ENCODE assay signal across 8 cellular contexts in the genomic region with DNA sequence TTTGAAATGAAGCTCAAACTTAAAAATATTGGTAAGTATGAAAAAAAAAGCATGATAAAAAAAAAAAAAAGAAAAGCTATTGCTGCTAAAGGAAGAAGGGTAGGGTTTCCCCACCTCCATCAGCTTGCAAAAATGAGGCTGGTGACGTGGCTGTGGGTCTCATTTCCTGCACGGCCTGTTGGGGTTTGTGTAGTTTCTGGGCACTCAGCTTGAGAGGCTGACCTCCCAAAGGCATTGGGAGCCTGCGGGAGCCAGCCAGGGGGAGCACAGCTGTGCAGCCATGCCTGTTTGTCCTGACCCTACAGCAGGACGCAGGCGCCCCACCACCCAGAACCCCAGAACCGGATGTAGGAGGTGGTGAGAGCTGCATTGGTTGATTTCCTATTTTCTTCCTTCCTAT. TPM values are rescaled to one million over a fixed set of nuclear protein-coding genes. Genes with fewer than 3 reads are reported as not detected.
DNase-seq lines count a peak whose midpoint lies in the region; ATAC-seq lines count a peak whose summit lies in the region.

No MANE protein-coding gene starts in this region.

- DNase-seq in activated CD4-positive, alpha-beta memory T cell treated with anti-CD3 and anti-CD28 coated beads for 36 hours = peak; percentile 91
- DNase-seq in left ventricle myocardium superior (peak; percentile 55), islet precursor cell (no peak), NCI-H146 (lab: John Stamatoyannopoulos, UW) (no peak), ACHN (no peak)
- peak; percentile 44 to 82 for DNase-seq in stimulated activated effector memory CD8-positive, alpha-beta T cell treated with anti-CD3 and anti-CD28 coated beads, Interleukin-12 subunit alpha, Interleukin-12 subunit beta, amount 100 ng/mL, for 72 hours (ENCODE audit: low spot score in 2 of 2)

- peaks cover 70% of the 10 kb centered on the region for H3K4me1 Mint-ChIP-seq in activated CD4-positive, alpha-beta memory T cell treated with anti-CD3 and anti-CD28 coated beads for 36 hours (ENCODE audit: low read depth)
- H3K4me1 Mint-ChIP-seq in stimulated activated effector memory CD8-positive, alpha-beta T cell treated with anti-CD3 and anti-CD28 coated beads, Interleukin-12 subunit alpha, Interleukin-12 subunit beta, amount 100 ng/mL, for 72 hours = peaks cover 61% of the 10 kb centered on the region

- in situ Hi-C loops in ACHN (cut with HindIII; ENCODE audit: low pct_ligation_motif_present, low pct_unique_long_range_greater_than_20kb, low sequenced_read_pairs) = no loop called here

- peak overlapping the region; percentile 27 for H3K4me3 Mint-ChIP-seq in activated CD4-positive, alpha-beta memory T cell treated with anti-CD3 and anti-CD28 coated beads for 36 hours
- peak overlapping the region; percentile 38 for H3K4me3 Mint-ChIP-seq in stimulated activated effector memory CD8-positive, alpha-beta T cell treated with anti-CD3 and anti-CD28 coated beads, Interleukin-12 subunit alpha, Interleukin-12 subunit beta, amount 100 ng/mL, for 72 hours

- H3K9me3 Mint-ChIP-seq in activated CD4-positive, alpha-beta memory T cell treated with anti-CD3 and anti-CD28 coated beads for 36 hours = no peaks in the 10 kb centered on the region
- H3K9me3 Mint-ChIP-seq in stimulated activated effector memory CD8-positive, alpha-beta T cell treated with anti-CD3 and anti-CD28 coated beads, Interleukin-12 subunit alpha, Interleukin-12 subunit beta, amount 100 ng/mL, for 72 hours = no peaks in the 10 kb centered on the region

- CTCF ChIA-PET in activated CD4-positive, alpha-beta memory T cell treated with anti-CD3 and anti-CD28 coated beads for 36 hours (lab: Charles Lee) = interaction anchor here (0.6 to 5.5 kb wide), 11 partner anchors 9 to 304 kb away, joined by 3 to 52 read pairs (median 8); no protein-coding TSS in a partner anchor

- no peaks in the 10 kb centered on the region for H3K27me3 Mint-ChIP-seq in activated CD4-positive, alpha-beta memory T cell treated with anti-CD3 and anti-CD28 coated beads for 36 hours

- no peaks in the 10 kb centered on the region for H3K36me3 Mint-ChIP-seq in activated CD4-positive, alpha-beta memory T cell treated with anti-CD3 and anti-CD28 coated beads for 36 hours
- H3K36me3 Mint-ChIP-seq in stimulated activated effector memory CD8-positive, alpha-beta T cell treated with anti-CD3 and anti-CD28 coated beads, Interleukin-12 subunit alpha, Interleukin-12 subunit beta, amount 100 ng/mL, for 72 hours = no peaks in the 10 kb centered on the region

- intact Hi-C loops in activated CD4-positive, alpha-beta memory T cell treated with anti-CD3 and anti-CD28 coated beads for 36 hours (cut with micrococcal nuclease) = loop anchor here (1.0 kb wide), 1 partner anchor 25 kb away; no protein-coding TSS in a partner anchor
- intact Hi-C loops in left ventricle myocardium superior (cut with micrococcal nuclease) = no loop called here

- POLR2A ChIA-PET in activated CD4-positive, alpha-beta memory T cell treated with anti-CD3 and anti-CD28 coated beads for 36 hours (lab: Charles Lee) = interaction anchor here (0.7 to 1.3 kb wide), 8 partner anchors 10 to 69 kb away, joined by 3 to 14 read pairs (median 4); no protein-coding TSS in a partner anchor

- ATAC-seq in GM19043 (IDR thresholded peaks at IDR 0.05; ENCODE audit: low read depth, unreplicated experiment) (peak; percentile 88), HG03175 (IDR thresholded peaks at IDR 0.05; ENCODE audit: unreplicated experiment) (peak; percentile 65), left ventricle myocardium superior (peak; percentile 58)
- peak; percentile 94 for ATAC-seq in stimulated activated effector memory CD8-positive, alpha-beta T cell treated with anti-CD3 and anti-CD28 coated beads, Interleukin-12 subunit alpha, Interleukin-12 subunit beta, amount 100 ng/mL, for 72 hours

- H3K27ac Mint-ChIP-seq in activated CD4-positive, alpha-beta memory T cell treated with anti-CD3 and anti-CD28 coated beads for 36 hours = peak overlapping the region; percentile 89
- H3K27ac Mint-ChIP-seq in stimulated activated effector memory CD8-positive, alpha-beta T cell treated with anti-CD3 and anti-CD28 coated beads, Interleukin-12 subunit alpha, Interleukin-12 subunit beta, amount 100 ng/mL, for 72 hours = peak overlapping the region; percentile 97

RNA-seq across cellular contexts. Expression of a gene that starts 48.8 kb away (rescaled TPM):
- 100 to 1,000 TPM; 107 to 108 TPM for total RNA-seq in activated CD4-positive, alpha-beta memory T cell treated with anti-CD3 and anti-CD28 coated beads for 36 hours
- 0.37 TPM for total RNA-seq in left ventricle myocardium superior

Comparison
In these comparisons a context has a peak if more than half of its experiments do, and no peak if none do; other contexts are left out.
1. DNase-seq: peak in activated CD4-positive, alpha-beta memory T cell treated with anti-CD3 and anti-CD28 coated beads for 36 hours (single experiment), left ventricle myocardium superior (single experiment) and stimulated activated effector memory CD8-positive, alpha-beta T cell treated with anti-CD3 and anti-CD28 coated beads, Interleukin-12 subunit alpha, Interleukin-12 subunit beta, amount 100 ng/mL, for 72 hours (2 of 2); none in islet precursor cell (single experiment), NCI-H146 (single experiment) and ACHN (single experiment).
2. RNA of a gene that starts 48.8 kb away (total RNA-seq): 107 to 108 TPM in activated CD4-positive, alpha-beta memory T cell treated with anti-CD3 and anti-CD28 coated beads for 36 hours; 0.37 TPM in left ventricle myocardium superior (single experiment); every median in the first group is over 10 times any median in the second.
3. Peak in every context shown above with its lines, with median percentiles within 50 percentile points of each other: ATAC-seq.